Comparison of ENCODE assay signal across 1 cellular context in the genomic region with DNA sequence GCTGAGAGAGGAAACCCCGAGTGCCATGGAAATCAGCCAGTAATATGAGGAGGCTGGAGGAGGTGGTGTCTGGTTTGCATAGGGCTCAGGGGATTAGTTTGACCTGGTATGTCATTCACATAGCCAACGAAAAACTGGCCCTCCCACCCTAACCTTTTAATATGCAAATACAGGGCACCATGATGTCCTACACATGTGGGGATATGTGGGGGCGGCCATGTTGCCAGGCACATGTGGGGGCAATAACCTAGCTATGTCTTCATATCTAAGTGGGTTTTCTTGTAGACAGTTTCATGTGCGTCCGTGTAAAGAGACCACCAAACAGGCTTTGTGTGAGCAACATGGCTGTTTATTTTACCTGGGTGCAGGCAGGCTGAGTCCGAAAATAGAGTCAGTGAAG.
TF ChIP-seq lines count a peak whose summit lies in the region.

No MANE protein-coding gene starts in this region.

TF ChIP-seq in H1, 55 proteins besides CTCF, POLR2A, EP300 and RAD21 (continued from another document):
- TF ChIP-seq, protein P1, sequence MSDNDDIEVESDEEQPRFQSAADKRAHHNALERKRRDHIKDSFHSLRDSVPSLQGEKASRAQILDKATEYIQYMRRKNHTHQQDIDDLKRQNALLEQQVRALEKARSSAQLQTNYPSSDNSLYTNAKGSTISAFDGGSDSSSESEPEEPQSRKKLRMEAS (IDR thresholded peaks at IDR 0.05) = peak; percentile 88
- TF ChIP-seq YY1 (IDR thresholded peaks at IDR 0.05; ENCODE audit: low read depth, low read length) (peak; percentile 93), TBP (IDR thresholded peaks at IDR 0.05; ENCODE audit: low read depth, low read length) (no peak)
- TF ChIP-seq, protein P2, sequence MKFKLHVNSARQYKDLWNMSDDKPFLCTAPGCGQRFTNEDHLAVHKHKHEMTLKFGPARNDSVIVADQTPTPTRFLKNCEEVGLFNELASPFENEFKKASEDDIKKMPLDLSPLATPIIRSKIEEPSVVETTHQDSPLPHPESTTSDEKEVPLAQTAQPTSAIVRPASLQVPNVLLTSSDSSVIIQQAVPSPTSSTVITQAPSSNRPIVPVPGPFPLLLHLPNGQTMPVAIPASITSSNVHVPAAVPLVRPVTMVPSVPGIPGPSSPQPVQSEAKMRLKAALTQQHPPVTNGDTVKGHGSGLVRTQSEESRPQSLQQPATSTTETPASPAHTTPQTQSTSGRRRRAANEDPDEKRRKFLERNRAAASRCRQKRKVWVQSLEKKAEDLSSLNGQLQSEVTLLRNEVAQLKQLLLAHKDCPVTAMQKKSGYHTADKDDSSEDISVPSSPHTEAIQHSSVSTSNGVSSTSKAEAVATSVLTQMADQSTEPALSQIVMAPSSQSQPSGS (IDR thresholded peaks at IDR 0.05; ENCODE audit: low read length) = no peak
